Comparison of ENCODE assay signal across 1 cellular context in the genomic region with DNA sequence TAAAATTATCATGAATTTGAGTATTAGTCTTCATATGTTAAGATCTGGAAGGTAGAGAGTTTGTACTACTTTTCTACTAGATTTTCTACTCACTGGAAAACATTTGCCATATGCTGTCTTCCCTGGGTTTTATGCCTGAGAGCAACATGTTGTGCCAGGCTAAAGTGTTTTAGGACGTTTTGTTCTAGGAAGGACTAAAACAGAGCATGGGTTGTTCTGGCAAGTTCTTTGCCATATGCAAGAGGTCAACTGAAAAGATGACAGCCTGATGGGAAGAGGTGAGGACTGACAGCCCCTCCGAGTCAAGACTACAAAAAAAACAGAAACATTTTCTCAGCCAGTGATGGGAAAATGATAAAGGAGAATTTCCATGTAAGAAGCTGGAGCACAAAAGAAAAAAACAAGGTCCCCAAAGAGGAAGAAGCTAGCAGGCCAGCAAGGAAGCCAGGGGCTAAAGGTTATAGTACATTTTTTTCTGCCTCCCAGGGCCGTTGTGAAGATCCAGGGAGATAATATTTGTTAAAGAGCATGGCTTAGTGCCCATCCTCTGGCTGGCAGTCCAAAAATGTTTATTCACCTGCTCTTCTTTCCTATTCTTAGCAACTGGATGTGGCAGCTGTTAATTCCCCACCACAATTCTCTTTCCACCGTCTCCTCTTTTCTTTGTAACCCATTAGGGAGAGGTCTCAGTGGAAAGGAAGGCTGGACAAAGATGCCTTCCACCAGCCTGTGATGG.
TF ChIP-seq lines count a peak whose summit lies in the region.

No MANE protein-coding gene starts in this region.

TF ChIP-seq in HepG2, 621 proteins besides CTCF, POLR2A, EP300 and RAD21 (continued from another document and continues in another):
- 0 out of 2 replicates have a peak, but pooled peaks have one; percentile 0 for TF ChIP-seq HNF1A (IDR thresholded peaks at IDR 0.05; ENCODE audit: low read depth)
- no peak for TF ChIP-seq HNF1A (CRISPR knock-in tag; IDR thresholded peaks at IDR 0.05; ENCODE audit: borderline replicate concordance)
- no peak for TF ChIP-seq TCF7L2 (IDR thresholded peaks at IDR 0.05; ENCODE audit: low read depth, low read length)
- no peak for TF ChIP-seq PAF1 (CRISPR knock-in tag; IDR thresholded peaks at IDR 0.05)
- peak; percentile 42; the same call in 1 of the 2 replicates for TF ChIP-seq NR2F6 (IDR thresholded peaks at IDR 0.05)
- TF ChIP-seq NR2F6 (CRISPR knock-in tag; IDR thresholded peaks at IDR 0.05): no peak
- TF ChIP-seq, protein P1, sequence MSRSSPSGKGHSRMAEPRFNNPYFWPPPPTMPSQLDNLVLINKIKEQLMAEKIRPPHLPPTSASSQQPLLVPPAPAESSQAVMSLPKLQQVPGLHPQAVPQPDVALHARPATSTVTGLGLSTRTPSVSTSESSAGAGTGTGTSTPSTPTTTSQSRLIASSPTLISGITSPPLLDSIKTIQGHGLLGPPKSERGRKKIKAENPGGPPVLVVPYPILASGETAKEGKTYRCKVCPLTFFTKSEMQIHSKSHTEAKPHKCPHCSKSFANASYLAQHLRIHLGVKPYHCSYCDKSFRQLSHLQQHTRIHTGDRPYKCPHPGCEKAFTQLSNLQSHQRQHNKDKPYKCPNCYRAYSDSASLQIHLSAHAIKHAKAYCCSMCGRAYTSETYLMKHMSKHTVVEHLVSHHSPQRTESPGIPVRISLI (CRISPR knock-in tag; IDR thresholded peaks at IDR 0.05; ENCODE audit: borderline replicate concordance): 0 out of 2 replicates have a peak, but pooled peaks have one; percentile 49
- no peak for TF ChIP-seq DBP (CRISPR knock-in tag; IDR thresholded peaks at IDR 0.05; ENCODE audit: not compliant biosample characterization)
- no peak for TF ChIP-seq SKI (IDR thresholded peaks at IDR 0.05; ENCODE audit: partially characterized antibody)
- no peak for TF ChIP-seq ZNF747 (CRISPR knock-in tag; IDR thresholded peaks at IDR 0.05; ENCODE audit: borderline replicate concordance)
- no peak for TF ChIP-seq ZNF703 (CRISPR knock-in tag; IDR thresholded peaks at IDR 0.05; ENCODE audit: borderline replicate concordance)
- no peak for TF ChIP-seq ZNF274 (CRISPR knock-in tag; IDR thresholded peaks at IDR 0.05)
- no peak for TF ChIP-seq ZNF382 (CRISPR knock-in tag; IDR thresholded peaks at IDR 0.05; ENCODE audit: borderline replicate concordance)
- TF ChIP-seq LRRFIP1 (CRISPR knock-in tag; conservative IDR thresholded peaks at IDR 0.05): no peak
- TF ChIP-seq DZIP1 (CRISPR knock-in tag; IDR thresholded peaks at IDR 0.05): no peak
- TF ChIP-seq ELF3 (CRISPR knock-in tag; IDR thresholded peaks at IDR 0.05): no peak
- TF ChIP-seq ARID4A (CRISPR knock-in tag; IDR thresholded peaks at IDR 0.05; ENCODE audit: borderline replicate concordance): no peak
- no peak for TF ChIP-seq MED13 (CRISPR knock-in tag; IDR thresholded peaks at IDR 0.05)
- TF ChIP-seq HNF4A (CRISPR knock-in tag; IDR thresholded peaks at IDR 0.05): peak; percentile 47; the same call in 1 of the 2 replicates
- no peak for TF ChIP-seq SRF (IDR thresholded peaks at IDR 0.05; ENCODE audit: low read depth, low read length)
- TF ChIP-seq SYNCRIP (IDR thresholded peaks at IDR 0.05; ENCODE audit: insufficient read depth, low read depth, low read length): no peak
- TF ChIP-seq REST (IDR thresholded peaks at IDR 0.05; ENCODE audit: borderline replicate concordance in 1 of 2, low read depth in 1 of 2, low read length in 2 of 2): 0 out of 4 replicates have a peak, but pooled peaks of 1 of the 2 experiments have one; percentile 13
- no peak for TF ChIP-seq MTF2 (CRISPR knock-in tag; IDR thresholded peaks at IDR 0.05; ENCODE audit: borderline replicate concordance)
- no peak for TF ChIP-seq DMTF1 (CRISPR knock-in tag; IDR thresholded peaks at IDR 0.05)
- no peak for TF ChIP-seq ZFP82 (CRISPR knock-in tag; IDR thresholded peaks at IDR 0.05; ENCODE audit: borderline replicate concordance)
- TF ChIP-seq ZNF720 (CRISPR knock-in tag; IDR thresholded peaks at IDR 0.05): no peak
- no peak for TF ChIP-seq SAP130 (CRISPR knock-in tag; IDR thresholded peaks at IDR 0.05; ENCODE audit: low read depth)
- no peak for TF ChIP-seq ZNF326 (CRISPR knock-in tag; IDR thresholded peaks at IDR 0.05; ENCODE audit: borderline replicate concordance)
- no peak for TF ChIP-seq SRSF1 (optimal IDR thresholded peaks at IDR 0.05; ENCODE audit: low read depth, low read length)
- TF ChIP-seq ZBTB7A (CRISPR knock-in tag; IDR thresholded peaks at IDR 0.05): no peak
- no peak for TF ChIP-seq ONECUT2 (CRISPR knock-in tag; IDR thresholded peaks at IDR 0.05)
